Comparison of ENCODE assay signal across 9 cellular contexts in genomic region chr10:62380002-62380401, GRCh38. TPM values are rescaled to one million over a fixed set of nuclear protein-coding genes. Genes with fewer than 3 reads are reported as not detected.
DNase-seq lines count a peak whose midpoint lies in the region; ATAC-seq and TF ChIP-seq lines count a peak whose summit lies in the region.
"Had no signal": no experiment of that assay in that cellular context is flagged by ENCODE, and none has a peak within 500 bp of the region (broad histone marks: within the 10 kb centered on the region; RNA-seq: fewer than 3 reads in every experiment).

No MANE protein-coding gene starts in this region.

- WGBS in smooth muscle cell (ENCODE audit: low lambda C conversion rate) = 0% methylated on average over 1 of the region's 1 CpG

- peak overlapping the region; percentile 69 for H3K4me2 ChIP-seq in PC-3 (ENCODE audit: low read length)
- H3K4me2 ChIP-seq in smooth muscle cell = peak overlapping the region; percentile 37

- no TSS peak for BruUV-seq in PC-3 (replicated peaks; lab: Mats Ljungman, UMichigan)

- POLR2A ChIA-PET in PC-3 (lab: Charles Lee; ENCODE audit: unreplicated experiment) = interaction anchor here (0.6 kb wide), 1 partner anchor 88 kb away, joined by 3 read pairs; no protein-coding TSS in a partner anchor

- H3K9me3 ChIP-seq in PC-3 (ENCODE audit: low read length) (no peaks in the 10 kb centered on the region), smooth muscle cell (replicated peaks; ENCODE audit: low read depth) (no peaks in the 10 kb centered on the region), tibial artery (no peaks in the 10 kb centered on the region)

- CTCF ChIA-PET in PC-3 (lab: Charles Lee) = interaction anchor here (0.5 to 1.3 kb wide), 3 partner anchors 58 to 438 kb away, joined by 3 to 5 read pairs (median 4); no protein-coding TSS in a partner anchor

- H3K27me3 ChIP-seq in PC-3 (ENCODE audit: low read length) (no peaks in the 10 kb centered on the region), dorsolateral prefrontal cortex (no peaks in the 10 kb centered on the region), smooth muscle cell (ENCODE audit: low read depth) (no peaks in the 10 kb centered on the region), tibial artery (no peaks in the 10 kb centered on the region)

- peak; percentile 69 to 70 for ATAC-seq in activated CD4-positive, CD25-positive, alpha-beta regulatory T cell treated with anti-CD3 and anti-CD28 coated beads, Interleukin-2, amount 50 U/mL, for 24 hours
- peak; percentile 76 for ATAC-seq in PC-3
- no peak for ATAC-seq in GM19351 (IDR thresholded peaks at IDR 0.05; ENCODE audit: unreplicated experiment)

- TF ChIP-seq CTCF in PC-3 (conservative IDR thresholded peaks at IDR 0.05; ENCODE audit: low read depth, low read length) (peak; percentile 31; the same call in 1 of the 2 replicates), dorsolateral prefrontal cortex (IDR thresholded peaks at IDR 0.05 in 54 of 56, conservative IDR thresholded peaks at IDR 0.05 in 2 of 56; ENCODE audit: low read depth in 1 of 56, partially characterized antibody in 56 of 56) (no peak), smooth muscle cell (IDR thresholded peaks at IDR 0.05; ENCODE audit: borderline replicate concordance, insufficient read depth, poor library complexity, severe bottlenecking) (no peak), tibial artery (IDR thresholded peaks at IDR 0.05) (no peak)

- H3K79me2 ChIP-seq in PC-3 (ENCODE audit: low read length) = peaks cover 61% of the 10 kb centered on the region
- H3K79me2 ChIP-seq in smooth muscle cell (ENCODE audit: low read depth) = no peaks in the 10 kb centered on the region

- H3K27ac ChIP-seq in PC-3 (ENCODE audit: low read length) (peak overlapping the region; percentile 79), dorsolateral prefrontal cortex (peak overlapping the region; percentile 66 to 99 (median 96)), smooth muscle cell (ENCODE audit: low read depth) (peak overlapping the region; percentile 75), tibial artery (peak overlapping the region in 1 of 2 donors; percentile 66)

- H3K36me3 ChIP-seq in PC-3 (ENCODE audit: low read depth, low read length) = no peaks in the 10 kb centered on the region
- no peaks in the 10 kb centered on the region for H3K36me3 ChIP-seq in smooth muscle cell (ENCODE audit: low read depth)
- no peaks in the 10 kb centered on the region for H3K36me3 ChIP-seq in tibial artery

- intact Hi-C loops in PC-3 (cut with micrococcal nuclease) (loop anchor here (1.0 to 10.0 kb wide), 7 partner anchors 116 to 755 kb away; partner anchors contain the start of genes ARID5B and NRBF2), dorsolateral prefrontal cortex (cut with DNase I) (no loop called here), tibial artery (cut with DNase I; ENCODE audit: low total_unique reads) (no loop called here)

- H3F3A ChIP-seq in PC-3 (ENCODE audit: low read length, unreplicated experiment) (peaks cover 44% of the 10 kb centered on the region), smooth muscle cell (ENCODE audit: low read depth) (peaks cover 7% of the 10 kb centered on the region)

- no peak for DNase-seq in activated CD4-positive, CD25-positive, alpha-beta regulatory T cell (lab: John Stamatoyannopoulos, UW)
- peak; percentile 100 for DNase-seq in PC-3
- no peak for DNase-seq in dorsolateral prefrontal cortex
- DNase-seq in smooth muscle cell (lab: John Stamatoyannopoulos, UW; ENCODE audit: unreplicated experiment) = no peak
- DNase-seq in NCI-H2171 treated with DMSO at 0.1 percent for 48 hours (lab: John Stamatoyannopoulos, UW) = no peak
- no peak for DNase-seq in tibial artery
- DNase-seq: naive B cell had no signal

- peak overlapping the region; percentile 20 for H2AFZ ChIP-seq in PC-3 (ENCODE audit: low read length)
- H2AFZ ChIP-seq in smooth muscle cell (ENCODE audit: low read depth) = no peak overlapping the region

- H3K9me2 ChIP-seq in PC-3 (replicated peaks; ENCODE audit: low read length) = no peaks in the 10 kb centered on the region

- H3K4me1 ChIP-seq in PC-3 (ENCODE audit: insufficient read depth, low read length) (peaks cover 84% of the 10 kb centered on the region), smooth muscle cell (ENCODE audit: low read depth) (no peaks in the 10 kb centered on the region), tibial artery (peaks cover 0 to 21% (median 9%) of the 10 kb centered on the region in 4 donors)

- peak overlapping the region; percentile 66 for H3K9ac ChIP-seq in PC-3 (ENCODE audit: low read length)
- H3K9ac ChIP-seq in smooth muscle cell (ENCODE audit: low read depth) = no peak overlapping the region

- no peaks in the 10 kb centered on the region for H4K20me1 ChIP-seq in PC-3 (ENCODE audit: low read length)
- no peaks in the 10 kb centered on the region for H4K20me1 ChIP-seq in smooth muscle cell (ENCODE audit: low read depth)

- H3K4me3 ChIP-seq in PC-3 (ENCODE audit: low read length) (peak overlapping the region; percentile 35), dorsolateral prefrontal cortex (peak overlapping the region in 58 of 59 donors; percentile 0 to 86 (median 72)), smooth muscle cell (no peak overlapping the region), tibial artery (no peak overlapping the region)

RNA-seq across cellular contexts. Expression of gene ZNF365, which starts 5.8 kb away (rescaled TPM):
- total RNA-seq in PC-3 (2014; rRNA removed) (19.0 and 20.2 TPM in 2 replicates), dorsolateral prefrontal cortex (100 to 1,000 TPM in 105 of 120 experiments, 10 to 100 TPM in 15; 50.7 to 183 (median 129) TPM), smooth muscle cell (3.1 and 3.7 TPM in 2 replicates)
- 1.9 and 2.0 TPM in 2 replicates for polyA plus RNA-seq in smooth muscle cell

Comparison
In these comparisons a context has a peak if more than half of its experiments do, and no peak if none do; other contexts are left out.
1. H3K4me3 ChIP-seq: peak in PC-3 (single experiment) and dorsolateral prefrontal cortex (58 of 59); none in smooth muscle cell (single experiment) and tibial artery (0 of 2).